In genomic region chr14:89331398-89331797, GRCh38 we compare ENCODE assay signal across 13 cellular contexts.
DNase-seq lines count a peak whose midpoint lies in the region; ATAC-seq and TF ChIP-seq lines count a peak whose summit lies in the region.
"Had no signal": no experiment of that assay in that cellular context is flagged by ENCODE, and none has a peak within 500 bp of the region (broad histone marks: within the 10 kb centered on the region; RNA-seq: fewer than 3 reads in every experiment).

No MANE protein-coding gene starts in this region.

- intact Hi-C loops in tibial artery (cut with DNase I; ENCODE audit: low total_unique reads), result no loop called here

- no peak for TF ChIP-seq CTCF in tibial artery (IDR thresholded peaks at IDR 0.05)

- peak; percentile 47 for DNase-seq in NAMALWA (ENCODE audit: low spot score)
- DNase-seq in activated gamma-delta T cell (lab: John Stamatoyannopoulos, UW), result no peak
- no peak for DNase-seq in NCI-H2029 (lab: John Stamatoyannopoulos, UW)
- no peak for DNase-seq in tibial artery
- DNase-seq in T-helper 2 cell, result no peak
- DNase-seq: activated CD4-positive, CD25-positive, alpha-beta regulatory T cell treated with anti-CD3 and anti-CD28 coated beads, Interleukin-2, amount 50 U/mL, for 72 hours; CD4-positive, alpha-beta memory T cell; NCI-H1048; OCI-M1; upper lobe of left lung had no signal

- peaks cover 0 to 38% (median 11%) of the 10 kb centered on the region in 4 donors for H3K4me1 ChIP-seq in tibial artery

- no peaks in the 10 kb centered on the region for H3K36me3 ChIP-seq in tibial artery
- H3K36me3 ChIP-seq: upper lobe of left lung had no signal

- no peak overlapping the region for H3K4me3 ChIP-seq in tibial artery
- H3K4me3 ChIP-seq: upper lobe of left lung had no signal

- ATAC-seq in GM18499 (IDR thresholded peaks at IDR 0.05; ENCODE audit: insufficient read depth, unreplicated experiment) (peak; percentile 82), GM21360 (IDR thresholded peaks at IDR 0.05; ENCODE audit: unreplicated experiment) (peak; percentile 75), HG03039 (IDR thresholded peaks at IDR 0.05; ENCODE audit: unreplicated experiment) (peak; percentile 81)

- H3K27ac ChIP-seq in tibial artery, result no peak overlapping the region
- H3K27ac ChIP-seq: upper lobe of left lung had no signal

- H3K9me3 ChIP-seq in tibial artery, result no peaks in the 10 kb centered on the region
- H3K9me3 ChIP-seq: upper lobe of left lung had no signal

- no peaks in the 10 kb centered on the region for H3K27me3 ChIP-seq in tibial artery
- H3K27me3 ChIP-seq: upper lobe of left lung had no signal
